Comparison of ENCODE assay signal across 21 cellular contexts in the genomic region with DNA sequence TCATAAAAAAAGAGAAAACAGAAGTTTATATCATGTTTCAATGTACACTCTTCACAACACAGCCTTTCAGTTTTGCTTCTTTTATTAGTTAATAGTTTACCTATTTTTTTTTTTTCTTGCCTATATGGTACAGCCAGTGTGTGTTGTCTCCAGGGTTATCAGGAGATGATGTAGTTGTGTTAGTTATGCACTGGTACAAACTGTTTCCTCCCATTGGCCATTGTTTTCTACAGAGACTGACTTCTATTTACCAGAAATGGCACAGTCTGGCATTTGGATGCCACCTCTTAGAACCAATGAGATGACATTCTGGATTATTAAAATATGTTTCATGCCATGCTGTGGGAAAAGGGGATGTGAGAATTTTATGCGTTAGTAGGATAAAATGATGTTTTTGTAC.
"Had no signal": no experiment of that assay in that cellular context is flagged by ENCODE, and none has a peak within 500 bp of the region (broad histone marks: within the 10 kb centered on the region; RNA-seq: fewer than 3 reads in every experiment).

No MANE protein-coding gene starts in this region.

- H3K4me1 ChIP-seq: esophagus squamous epithelium, gastroesophageal sphincter, pancreas, prostate gland, spleen, thyroid gland, upper lobe of left lung had no signal

- H3K4me3 ChIP-seq: esophagus squamous epithelium, gastroesophageal sphincter, pancreas, prostate gland, spleen, thyroid gland, upper lobe of left lung had no signal

- H3K27me3 Mint-ChIP-seq: central memory CD8-positive, alpha-beta T cell; effector memory CD8-positive, alpha-beta T cell; stimulated activated naive B cell treated with anti-CD40 and anti-IgM and Interleukin-4, amounts not matched to agents 10 μg/mL and 1 μg/mL and 100 μg/mL, for 72 hours; stimulated activated naive CD8-positive, alpha-beta T cell treated with anti-CD3 and anti-CD28 coated beads, Interleukin-15, amount 100 ng/mL, for 72 hours had no signal

- H3K9me3 Mint-ChIP-seq: central memory CD8-positive, alpha-beta T cell; effector memory CD8-positive, alpha-beta T cell; memory B cell; mesothelial cell of epicardium; natural killer cell treated with Interleukin-12 subunit alpha and Interleukin-12 subunit beta and Interleukin-15 and Interleukin-18, amount 100 ng/mL, for 72 hours; stimulated activated naive B cell treated with anti-CD40 and anti-IgM and Interleukin-4, amounts not matched to agents 10 μg/mL and 1 μg/mL and 100 μg/mL, for 72 hours; stimulated activated naive CD8-positive, alpha-beta T cell treated with anti-CD3 and anti-CD28 coated beads, Interleukin-15, amount 100 ng/mL, for 72 hours had no signal

- H3K27ac ChIP-seq: esophagus squamous epithelium, gastroesophageal sphincter, pancreas, prostate gland, spleen, thyroid gland, upper lobe of left lung had no signal

- H3K36me3 ChIP-seq: esophagus squamous epithelium, pancreas, prostate gland, spleen, thyroid gland, upper lobe of left lung had no signal

- H3K9me3 ChIP-seq: esophagus squamous epithelium, gastroesophageal sphincter, pancreas, prostate gland, spleen, thyroid gland, upper lobe of left lung had no signal

- H3K27me3 ChIP-seq: esophagus squamous epithelium, gastroesophageal sphincter, pancreas, spleen, thyroid gland, upper lobe of left lung had no signal

- ATAC-seq: effector memory CD8-positive, alpha-beta T cell; gastroesophageal sphincter; left lobe of liver; natural killer cell treated with Interleukin-12 subunit alpha and Interleukin-12 subunit beta and Interleukin-15 and Interleukin-18, amount 100 ng/mL, for 72 hours; pancreas; sciatic nerve; stimulated activated naive B cell treated with anti-CD40 and anti-IgM and Interleukin-4, amounts not matched to agents 10 μg/mL and 1 μg/mL and 100 μg/mL, for 72 hours; stimulated activated naive CD8-positive, alpha-beta T cell treated with anti-CD3 and anti-CD28 coated beads, Interleukin-15, amount 100 ng/mL, for 72 hours had no signal

- H3K4me1 Mint-ChIP-seq: central memory CD8-positive, alpha-beta T cell; memory B cell; mesothelial cell of epicardium; stimulated activated naive B cell treated with anti-CD40 and anti-IgM and Interleukin-4, amounts not matched to agents 10 μg/mL and 1 μg/mL and 100 μg/mL, for 72 hours; stimulated activated naive CD8-positive, alpha-beta T cell treated with anti-CD3 and anti-CD28 coated beads, Interleukin-15, amount 100 ng/mL, for 72 hours had no signal

- DNase-seq: effector memory CD8-positive, alpha-beta T cell; esophagus squamous epithelium; foreskin fibroblast; occipital lobe; pancreas; spleen; stimulated activated CD4-positive, alpha-beta T cell treated with anti-CD3 and anti-CD28 coated beads, Interleukin-15, amount 100 ng/mL, for 24 hours; stimulated activated CD4-positive, alpha-beta T cell treated with anti-CD3 and anti-CD28 coated beads, Interleukin-2, amount 100 ng/mL, for 24 hours; stimulated activated CD4-positive, alpha-beta T cell treated with anti-CD3 and anti-CD28 coated beads, Interleukin-4, amount 100 ng/mL, for 4 hours; stimulated activated naive B cell treated with anti-CD40 and anti-IgM and Interleukin-4, amounts not matched to agents 10 μg/mL and 1 μg/mL and 100 μg/mL, for 72 hours; stimulated activated naive CD8-positive, alpha-beta T cell treated with anti-CD3 and anti-CD28 coated beads, Interleukin-15, amount 100 ng/mL, for 72 hours; thyroid gland; upper lobe of left lung had no signal

- H3K36me3 Mint-ChIP-seq: memory B cell; mesothelial cell of epicardium; natural killer cell treated with Interleukin-12 subunit alpha and Interleukin-12 subunit beta and Interleukin-15 and Interleukin-18, amount 100 ng/mL, for 72 hours; stimulated activated naive B cell treated with anti-CD40 and anti-IgM and Interleukin-4, amounts not matched to agents 10 μg/mL and 1 μg/mL and 100 μg/mL, for 72 hours had no signal

- H3K27ac Mint-ChIP-seq: effector memory CD8-positive, alpha-beta T cell; memory B cell; mesothelial cell of epicardium; natural killer cell treated with Interleukin-12 subunit alpha and Interleukin-12 subunit beta and Interleukin-15 and Interleukin-18, amount 100 ng/mL, for 72 hours; stimulated activated naive B cell treated with anti-CD40 and anti-IgM and Interleukin-4, amounts not matched to agents 10 μg/mL and 1 μg/mL and 100 μg/mL, for 72 hours; stimulated activated naive CD8-positive, alpha-beta T cell treated with anti-CD3 and anti-CD28 coated beads, Interleukin-15, amount 100 ng/mL, for 72 hours had no signal

- H3K4me3 Mint-ChIP-seq: central memory CD8-positive, alpha-beta T cell; effector memory CD8-positive, alpha-beta T cell; memory B cell; mesothelial cell of epicardium; natural killer cell treated with Interleukin-12 subunit alpha and Interleukin-12 subunit beta and Interleukin-15 and Interleukin-18, amount 100 ng/mL, for 72 hours; stimulated activated naive B cell treated with anti-CD40 and anti-IgM and Interleukin-4, amounts not matched to agents 10 μg/mL and 1 μg/mL and 100 μg/mL, for 72 hours; stimulated activated naive CD8-positive, alpha-beta T cell treated with anti-CD3 and anti-CD28 coated beads, Interleukin-15, amount 100 ng/mL, for 72 hours had no signal
